27 cellular contexts compared by ENCODE assay signal in genomic region chr14:28020112-28020511, GRCh38.
"Had no signal": no experiment of that assay in that cellular context is flagged by ENCODE, and none has a peak within 500 bp of the region (broad histone marks: within the 10 kb centered on the region; RNA-seq: fewer than 3 reads in every experiment).

No MANE protein-coding gene starts in this region.

- FAIRE-seq: bronchial epithelial cell had no signal

- H3K27ac ChIP-seq: ascending aorta, brain microvascular endothelial cell, coronary artery, dorsolateral prefrontal cortex had no signal

- H3K9me3 ChIP-seq: ascending aorta had no signal

- H3K4me3 ChIP-seq: ascending aorta, coronary artery, dorsolateral prefrontal cortex had no signal

- H3K36me3 ChIP-seq: ascending aorta, brain microvascular endothelial cell had no signal

- DNase-seq: activated CD4-positive, alpha-beta memory T cell treated with anti-CD3 and anti-CD28 coated beads for 36 hours; activated CD4-positive, alpha-beta T cell treated with anti-CD3 and anti-CD28 coated beads for 36 hours; activated CD4-positive, alpha-beta T cell treated with anti-CD3 and anti-CD28 coated beads, Interleukin-2, amount 10 ng/mL, durations not matched to agents 24 days and 14 days; activated CD4-positive, CD25-positive, alpha-beta regulatory T cell; activated CD4-positive, CD25-positive, alpha-beta regulatory T cell treated with anti-CD3 and anti-CD28 coated beads, Interleukin-2, amount 50 U/mL, for 72 hours; activated CD8-positive, alpha-beta memory T cell treated with anti-CD3 and anti-CD28 coated beads, Interleukin-2, amount 50 U/mL, for 48 hours; activated CD8-positive, alpha-beta T cell treated with anti-CD3 and anti-CD28 coated beads, Interleukin-2, amount 10 ng/mL, durations not matched to agents 7 days and 5 days; activated gamma-delta T cell; activated naive CD4-positive, alpha-beta T cell; activated naive CD4-positive, alpha-beta T cell treated with anti-CD3 and anti-CD28 coated beads, Interleukin-2, amount 10 ng/mL, durations not matched to agents 7 days and 5 days; activated naive CD8-positive, alpha-beta T cell treated with anti-CD3 and anti-CD28 coated beads, Interleukin-2, amount 10 ng/mL, durations not matched to agents 7 days and 5 days; activated T-cell treated with anti-CD3 and anti-CD28 coated beads for 4 hours; activated T-cell treated with anti-CD3 and anti-CD28 coated beads, Interleukin-2, amount 50 U/mL, for 24 hours; activated T-cell treated with anti-CD3 and anti-CD28 coated beads, Interleukin-2, amount 50 U/mL, for 72 hours; brain microvascular endothelial cell; dorsolateral prefrontal cortex; effector memory CD4-positive, alpha-beta T cell; endodermal cell; foreskin fibroblast; head of caudate nucleus; T-helper 17 cell; T1000 had no signal

- H3K4me1 ChIP-seq: ascending aorta had no signal

- H3K27me3 ChIP-seq: ascending aorta, brain microvascular endothelial cell, dorsolateral prefrontal cortex had no signal

- ATAC-seq: activated CD4-positive, alpha-beta T cell treated with anti-CD3 and anti-CD28 coated beads for 36 hours; activated CD8-positive, alpha-beta T cell treated with anti-CD3 and anti-CD28 coated beads, Interleukin-2, amount 10 ng/mL, durations not matched to agents 7 days and 5 days; activated naive CD4-positive, alpha-beta T cell treated with anti-CD3 and anti-CD28 coated beads, Interleukin-2, amount 50 U/mL, for 72 hours; activated T-cell treated with anti-CD3 and anti-CD28 coated beads, Interleukin-2, amount 50 U/mL, for 72 hours; esophagus mucosa; T-helper 17 cell had no signal
